7 cellular contexts compared by ENCODE assay signal in genomic region chr19:6767081-6767356, GRCh38. TPM values are rescaled to one million over a fixed set of nuclear protein-coding genes. Genes with fewer than 3 reads are reported as not detected.
DNase-seq lines count a peak whose midpoint lies in the region; ATAC-seq and TF ChIP-seq lines count a peak whose summit lies in the region.

No MANE protein-coding gene starts in this region.

- H3K27me3 Mint-ChIP-seq in stimulated activated naive B cell treated with anti-CD40 and anti-IgM and Interleukin-4, amounts not matched to agents 10 μg/mL and 1 μg/mL and 100 μg/mL, for 72 hours: no peaks in the 10 kb centered on the region

- TF ChIP-seq CTCF in Peyer's patch (IDR thresholded peaks at IDR 0.05) (no peak), left ventricle myocardium inferior (IDR thresholded peaks at IDR 0.05; ENCODE audit: borderline replicate concordance) (no peak)

- H3K4me1 Mint-ChIP-seq in stimulated activated naive B cell treated with anti-CD40 and anti-IgM and Interleukin-4, amounts not matched to agents 10 μg/mL and 1 μg/mL and 100 μg/mL, for 72 hours: peaks cover 20 to 28% of the 10 kb centered on the region in 2 donors

- peaks cover 0 to 8% (median 0%) of the 10 kb centered on the region in 3 donors for H3K36me3 ChIP-seq in Peyer's patch
- H3K36me3 ChIP-seq in left ventricle myocardium inferior: no peaks in the 10 kb centered on the region

- H3K9me3 ChIP-seq in Peyer's patch (no peaks in the 10 kb centered on the region), left ventricle myocardium inferior (replicated peaks) (no peaks in the 10 kb centered on the region)

- intact Hi-C loops in left ventricle myocardium inferior (cut with micrococcal nuclease): no loop called here
- intact Hi-C loops in posterior vena cava (cut with DNase I): no loop called here

- peak overlapping the region; percentile 75 to 97 (median 88) for H3K27ac ChIP-seq in Peyer's patch
- H3K27ac ChIP-seq in left ventricle myocardium inferior (replicated peaks): peak overlapping the region; percentile 12

- DNase-seq in Peyer's patch (no peak), left ventricle myocardium inferior (no peak), NCI-H187 treated with DMSO at 0.1 percent for 48 hours (lab: John Stamatoyannopoulos, UW) (no peak), posterior vena cava (ENCODE audit: low spot score) (no peak)
- DNase-seq in stimulated activated naive B cell treated with anti-CD40 and anti-IgM and Interleukin-4, amounts not matched to agents 10 μg/mL and 1 μg/mL and 100 μg/mL, for 72 hours: no peak

- TF ChIP-seq POLR2A in Peyer's patch (IDR thresholded peaks at IDR 0.05): no peak

- no peaks in the 10 kb centered on the region for H3K27me3 ChIP-seq in Peyer's patch
- H3K27me3 ChIP-seq in left ventricle myocardium inferior (ENCODE audit: low read depth): peaks cover 65% of the 10 kb centered on the region

- H3K9me3 Mint-ChIP-seq in stimulated activated naive B cell treated with anti-CD40 and anti-IgM and Interleukin-4, amounts not matched to agents 10 μg/mL and 1 μg/mL and 100 μg/mL, for 72 hours: peaks cover 0 to 6% of the 10 kb centered on the region in 2 donors

- H3K4me3 Mint-ChIP-seq in stimulated activated naive B cell treated with anti-CD40 and anti-IgM and Interleukin-4, amounts not matched to agents 10 μg/mL and 1 μg/mL and 100 μg/mL, for 72 hours: peak overlapping the region; percentile 80 to 85

- H3K4me1 ChIP-seq in Peyer's patch (peaks cover 0 to 9% (median 5%) of the 10 kb centered on the region in 4 donors), left ventricle myocardium inferior (peaks cover 16% of the 10 kb centered on the region)

- H3K27ac Mint-ChIP-seq in stimulated activated naive B cell treated with anti-CD40 and anti-IgM and Interleukin-4, amounts not matched to agents 10 μg/mL and 1 μg/mL and 100 μg/mL, for 72 hours: peak overlapping the region; percentile 87

- H3K36me3 Mint-ChIP-seq in stimulated activated naive B cell treated with anti-CD40 and anti-IgM and Interleukin-4, amounts not matched to agents 10 μg/mL and 1 μg/mL and 100 μg/mL, for 72 hours: no peaks in the 10 kb centered on the region

- peak; percentile 22 for ATAC-seq in GM18867 (IDR thresholded peaks at IDR 0.05; ENCODE audit: unreplicated experiment)
- ATAC-seq in HG02763 (IDR thresholded peaks at IDR 0.05; ENCODE audit: unreplicated experiment): peak; percentile 8
- ATAC-seq in stimulated activated naive B cell treated with anti-CD40 and anti-IgM and Interleukin-4, amounts not matched to agents 10 μg/mL and 1 μg/mL and 100 μg/mL, for 72 hours (replicated peaks): peak; percentile 43 to 46

- H3K4me3 ChIP-seq in Peyer's patch: peak overlapping the region; percentile 44 to 70 (median 56)
- H3K4me3 ChIP-seq in left ventricle myocardium inferior: peak overlapping the region; percentile 54

RNA-seq across cellular contexts. Expression of gene SH2D3A, which starts 0.2 kb away (rescaled TPM):
- total RNA-seq in Peyer's patch (100 to 1,000 TPM in 1 of 4 donors, 10 to 100 TPM in 3; 43.7 to 127 (median 91.9) TPM), left ventricle myocardium inferior (0.14 TPM), posterior vena cava (under 1 TPM; 0.37 to 0.52 TPM)

RNA-seq across cellular contexts. Expression of gene VAV1, which starts 5.5 kb away (rescaled TPM):
- total RNA-seq in Peyer's patch: 10 to 100 TPM in 1 of 4 donors, 1 to 10 TPM in 3; 7.0 to 57.8 (median 7.7) TPM
- 1.8 TPM for total RNA-seq in left ventricle myocardium inferior
- total RNA-seq in posterior vena cava: 1 to 10 TPM; 6.4 to 7.8 TPM

RNA-seq across cellular contexts. Expression of gene TRIP10, which starts 27.5 kb away (rescaled TPM):
- total RNA-seq in Peyer's patch (100 to 1,000 TPM in 1 of 4 donors, 10 to 100 TPM in 3; 30.1 to 314 (median 81.5) TPM), left ventricle myocardium inferior (133 TPM), posterior vena cava (10 to 100 TPM; 83.2 to 92.6 TPM)

RNA-seq across cellular contexts. Expression of gene GPR108, which starts 29.6 kb away (rescaled TPM):
- total RNA-seq in Peyer's patch (100 to 1,000 TPM in 1 of 4 donors, 10 to 100 TPM in 3; 54.5 to 133 (median 92.2) TPM), left ventricle myocardium inferior (22.4 TPM), posterior vena cava (10 to 100 TPM; 39.3 to 43.4 TPM)

RNA-seq across cellular contexts. Expression of gene C3, which starts 46.6 kb away (rescaled TPM):
- 100 to 1,000 TPM in 3 of 4 donors, 10 to 100 TPM in 1; 89.1 to 548 (median 264) TPM for total RNA-seq in Peyer's patch
- total RNA-seq in left ventricle myocardium inferior: 133 TPM
- total RNA-seq in posterior vena cava: 1,000 to 10,000 TPM in 1 of 2 donors, 100 to 1,000 TPM in 1; 929 to 2,763 TPM

Comparison
In these comparisons a context has a peak if more than half of its experiments do, and no peak if none do; other contexts are left out.
1. RNA of gene SH2D3A, which starts 0.2 kb away (total RNA-seq): 43.7 to 127 TPM in Peyer's patch; 0.37 to 0.52 TPM in posterior vena cava and 0.14 TPM in left ventricle myocardium inferior (single experiment); every median in the first group is over 10 times any median in the second.
2. Peak in every context shown above with its lines, with median percentiles within 50 percentile points of each other: ATAC-seq.